1 cellular context compared by ENCODE assay signal in genomic region chr9:5838884-5839571, GRCh38.
A peak's percentile ranks its signal among the peaks of the same experiment; 100 is the strongest.
TF ChIP-seq lines count a peak whose summit lies in the region.

No MANE protein-coding gene starts in this region.

TF ChIP-seq in K562, 482 proteins besides CTCF, POLR2A, EP300 and RAD21 (continued from another document):
- TF ChIP-seq PATZ1 (CRISPR knock-in tag; IDR thresholded peaks at IDR 0.05; ENCODE audit: borderline replicate concordance) (no peak), FOXK2 (conservative IDR thresholded peaks at IDR 0.05 in 1 of 2, IDR thresholded peaks at IDR 0.05 in 1 of 2; ENCODE audit: low read depth in 2 of 2) (0 out of 4 replicates have a peak, but pooled peaks of 1 of the 2 experiments have one; percentile 18), JUN (IDR thresholded peaks at IDR 0.05; ENCODE audit: borderline replicate concordance, low read depth, low read length) (peak; percentile 57), JUN (CRISPR knock-in tag; IDR thresholded peaks at IDR 0.05; ENCODE audit: borderline replicate concordance) (no peak), POLR2H (tag; IDR thresholded peaks at IDR 0.05; ENCODE audit: low read depth) (no peak), ARID1B (IDR thresholded peaks at IDR 0.05) (peak; percentile 68), GABPA (tag; conservative IDR thresholded peaks at IDR 0.05; ENCODE audit: low read depth) (peak; percentile 61), FOXA1 (IDR thresholded peaks at IDR 0.05; ENCODE audit: borderline replicate concordance) (no peak), TOE1 (IDR thresholded peaks at IDR 0.05; ENCODE audit: borderline replicate concordance) (no peak), TOE1 (CRISPR knock-in tag; IDR thresholded peaks at IDR 0.05; ENCODE audit: borderline replicate concordance, low read depth) (no peak), EHMT2 (IDR thresholded peaks at IDR 0.05) (peak; percentile 24; the same call in 1 of the 2 replicates), NCOR1 (IDR thresholded peaks at IDR 0.05) (0 out of 2 replicates have a peak, but pooled peaks have one; percentile 16), RBM22 (IDR thresholded peaks at IDR 0.05; ENCODE audit: low read depth, low read length, poor library complexity, severe bottlenecking) (no peak), FOSL1 (tag; conservative IDR thresholded peaks at IDR 0.05) (peak; percentile 75), ETV1 (tag; conservative IDR thresholded peaks at IDR 0.05; ENCODE audit: low read depth) (peak; percentile 50), NFE2 (IDR thresholded peaks at IDR 0.05; ENCODE audit: low read depth) (peak; percentile 98), HDAC1 (IDR thresholded peaks at IDR 0.05) (0 out of 4 replicates have a peak, but pooled peaks of 1 of the 2 experiments have one; percentile 16), CUX1 (CRISPR knock-in tag; IDR thresholded peaks at IDR 0.05) (no peak), DPF2 (IDR thresholded peaks at IDR 0.05) (peak; percentile 82), ELF1 (tag; IDR thresholded peaks at IDR 0.05) (peak; percentile 69), ZNF316 (IDR thresholded peaks at IDR 0.05) (peak; percentile 99), EP400 (IDR thresholded peaks at IDR 0.05) (peak; percentile 47), SMAD2 (IDR thresholded peaks at IDR 0.05; ENCODE audit: low read depth, low read length) (no peak), ILF3 (IDR thresholded peaks at IDR 0.05; ENCODE audit: borderline replicate concordance) (no peak), NFIX (CRISPR knock-in tag; IDR thresholded peaks at IDR 0.05; ENCODE audit: low read depth) (no peak), MAFG (tag; conservative IDR thresholded peaks at IDR 0.05) (peak; percentile 98), BACH1 (tag; IDR thresholded peaks at IDR 0.05) (peak; percentile 98), JUND (IDR thresholded peaks at IDR 0.05; ENCODE audit: borderline replicate concordance, low read depth, low read length) (peak; percentile 75), JUND (tag; IDR thresholded peaks at IDR 0.05; ENCODE audit: borderline replicate concordance, low read depth, low read length) (peak; percentile 52; the same call in 1 of the 3 replicates), CBX5 (IDR thresholded peaks at IDR 0.05; ENCODE audit: borderline replicate concordance, low read depth) (no peak), MCM2 (IDR thresholded peaks at IDR 0.05; ENCODE audit: low read depth) (no peak), SMARCA4 (IDR thresholded peaks at IDR 0.05) (peak; percentile 76), STAT5B (CRISPR knock-in tag; IDR thresholded peaks at IDR 0.05) (no peak), EGR1 (conservative IDR thresholded peaks at IDR 0.05) (no peak), NFE2L1 (tag; IDR thresholded peaks at IDR 0.05; ENCODE audit: borderline replicate concordance, low read depth) (peak; percentile 95), CBX2 (IDR thresholded peaks at IDR 0.05; ENCODE audit: insufficient read depth, low read length, poor library complexity, severe bottlenecking) (no peak), LEF1 (IDR thresholded peaks at IDR 0.05) (peak; percentile 58; the same call in 1 of the 2 replicates), CBFA2T2 (conservative IDR thresholded peaks at IDR 0.05) (no peak), BHLHE40 (IDR thresholded peaks at IDR 0.05; ENCODE audit: low read length) (peak; percentile 58), LCOR (CRISPR knock-in tag; IDR thresholded peaks at IDR 0.05) (no peak), SMARCE1 (IDR thresholded peaks at IDR 0.05) (peak; percentile 71), CEBPB (tag; IDR thresholded peaks at IDR 0.05) (peak; percentile 33; the same call in 1 of the 2 replicates), BRD4 (IDR thresholded peaks at IDR 0.05) (no peak), DLX4 (CRISPR knock-in tag; IDR thresholded peaks at IDR 0.05) (no peak), YY1 (IDR thresholded peaks at IDR 0.05; ENCODE audit: borderline replicate concordance in 1 of 3, control insufficient read depth in 1 of 3, extremely low read depth in 1 of 3, insufficient read depth in 3 of 3, insufficient read length in 1 of 3, insufficient replicate concordance in 2 of 3, low read depth in 1 of 3, low read length in 2 of 3) (no peak), PKNOX1 (IDR thresholded peaks at IDR 0.05) (peak; percentile 28; the same call in 1 of the 2 replicates)
TF ChIP-seq in K562: peak in this region for 45.
